In the genomic region with DNA sequence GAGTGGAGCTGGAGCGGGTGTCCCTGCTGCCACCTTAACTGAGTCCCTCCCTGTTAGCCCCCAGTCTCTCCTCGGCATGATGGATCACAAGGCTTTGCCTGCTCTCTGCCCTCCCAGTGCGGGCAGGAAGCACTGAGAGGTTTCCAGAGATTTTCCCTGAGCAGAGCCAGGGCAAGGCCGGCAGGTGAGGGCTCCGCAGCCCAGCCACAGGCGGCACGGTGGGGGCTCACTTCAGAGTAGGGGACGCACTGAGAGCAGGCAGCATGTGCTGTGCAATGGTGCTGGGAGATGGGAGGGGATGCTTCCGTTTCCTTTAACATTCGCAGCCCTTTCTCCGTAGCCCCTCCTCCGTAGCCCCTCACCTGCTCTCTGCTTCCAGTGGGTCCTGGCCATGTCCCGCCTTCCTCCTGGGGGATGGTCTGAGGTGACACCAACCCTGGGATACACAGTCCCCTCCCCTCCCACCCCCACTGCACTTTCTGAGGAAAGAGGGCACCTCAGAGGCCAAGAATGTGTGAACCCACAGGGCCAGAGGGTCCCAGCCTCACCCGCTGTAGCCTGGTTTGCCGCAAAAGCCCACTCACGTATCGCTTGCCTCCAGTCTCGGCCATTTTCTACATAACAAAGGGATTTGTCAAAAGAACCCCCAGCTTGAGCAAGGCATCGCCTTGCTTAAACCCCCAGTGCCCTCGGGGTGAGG, we compare ENCODE assay signal across 22 cellular contexts. TPM values are rescaled to one million over a fixed set of nuclear protein-coding genes. Genes with fewer than 3 reads are reported as not detected.
"Had no signal": no experiment of that assay in that cellular context is flagged by ENCODE, and none has a peak within 500 bp of the region (broad histone marks: within the 10 kb centered on the region; RNA-seq: fewer than 3 reads in every experiment).

No MANE protein-coding gene starts in this region.

- H3K4me1 ChIP-seq: tibial nerve, uterus had no signal

- H3K4me1 Mint-ChIP-seq: activated CD4-positive, alpha-beta T cell treated with anti-CD3 and anti-CD28 coated beads for 36 hours; activated CD8-positive, alpha-beta memory T cell treated with anti-CD3 and anti-CD28 coated beads, Interleukin-2, amount 10 ng/mL, durations not matched to agents 7 days and 5 days; activated T-helper 17 cell treated with anti-CD3 and anti-CD28 coated beads, Interleukin-2, amount 50 U/mL, for 72 hours had no signal

- H3K4me3 Mint-ChIP-seq: activated CD4-positive, alpha-beta T cell treated with anti-CD3 and anti-CD28 coated beads for 36 hours; activated CD8-positive, alpha-beta memory T cell treated with anti-CD3 and anti-CD28 coated beads, Interleukin-2, amount 10 ng/mL, durations not matched to agents 7 days and 5 days; activated naive CD4-positive, alpha-beta T cell treated with anti-CD3 and anti-CD28 coated beads for 36 hours; activated T-helper 17 cell treated with anti-CD3 and anti-CD28 coated beads, Interleukin-2, amount 50 U/mL, for 72 hours; endodermal cell; nephron had no signal

- H3K36me3 Mint-ChIP-seq: activated CD8-positive, alpha-beta memory T cell treated with anti-CD3 and anti-CD28 coated beads, Interleukin-2, amount 10 ng/mL, durations not matched to agents 7 days and 5 days had no signal

- DNase-seq: activated CD4-positive, alpha-beta T cell treated with anti-CD3 and anti-CD28 coated beads for 36 hours; activated CD4-positive, alpha-beta T cell treated with anti-CD3 and anti-CD28 coated beads, Interleukin-2, amount 50 U/mL, for 48 hours; activated CD8-positive, alpha-beta memory T cell treated with anti-CD3 and anti-CD28 coated beads, Interleukin-2, amount 10 ng/mL, durations not matched to agents 7 days and 5 days; activated naive CD4-positive, alpha-beta T cell treated with anti-CD3 and anti-CD28 coated beads for 36 hours; activated T-cell treated with anti-CD3 and anti-CD28 coated beads, Interleukin-2, amount 50 U/mL, for 1 hour; anterior cingulate cortex; endodermal cell; foreskin fibroblast; hippocampal formation; midbrain; occipital lobe; stimulated activated naive CD8-positive, alpha-beta T cell treated with anti-CD3 and anti-CD28 coated beads, Interleukin-15, Interleukin-2, amounts not matched to agents 100 U/mL and 50 U/mL, for 24 hours; substantia nigra; SW 1271; uterus had no signal

- H3K4me3 ChIP-seq: tibial nerve, uterus had no signal

- H3K27me3 ChIP-seq: uterus had no signal

- H3K27ac Mint-ChIP-seq: activated CD4-positive, alpha-beta T cell treated with anti-CD3 and anti-CD28 coated beads for 36 hours; activated CD8-positive, alpha-beta memory T cell treated with anti-CD3 and anti-CD28 coated beads, Interleukin-2, amount 10 ng/mL, durations not matched to agents 7 days and 5 days; activated naive CD4-positive, alpha-beta T cell treated with anti-CD3 and anti-CD28 coated beads for 36 hours; activated T-helper 17 cell treated with anti-CD3 and anti-CD28 coated beads, Interleukin-2, amount 50 U/mL, for 72 hours; endodermal cell; nephron; progenitor cell of endocrine pancreas had no signal

- ATAC-seq: activated CD4-positive, alpha-beta T cell treated with anti-CD3 and anti-CD28 coated beads for 36 hours; activated CD8-positive, alpha-beta memory T cell treated with anti-CD3 and anti-CD28 coated beads, Interleukin-2, amount 10 ng/mL, durations not matched to agents 7 days and 5 days; activated T-helper 17 cell treated with anti-CD3 and anti-CD28 coated beads, Interleukin-2, amount 50 U/mL, for 72 hours; left lobe of liver; stimulated activated naive CD8-positive, alpha-beta T cell treated with anti-CD3 and anti-CD28 coated beads, Interleukin-15, Interleukin-2, amounts not matched to agents 100 U/mL and 50 U/mL, for 24 hours had no signal

- H3K27ac ChIP-seq: epithelial cell of prostate, tibial nerve, uterus had no signal

- H3K9me3 ChIP-seq: tibial nerve, uterus had no signal

- H3K36me3 ChIP-seq: tibial nerve, uterus had no signal

- H3K9me3 Mint-ChIP-seq: activated naive CD4-positive, alpha-beta T cell treated with anti-CD3 and anti-CD28 coated beads for 36 hours; activated T-helper 17 cell treated with anti-CD3 and anti-CD28 coated beads, Interleukin-2, amount 50 U/mL, for 72 hours; endodermal cell; nephron had no signal

RNA-seq across cellular contexts. Expression of a gene that starts 10.7 kb away (rescaled TPM):
- total RNA-seq: activated CD4-positive, alpha-beta T cell treated with anti-CD3 and anti-CD28 coated beads for 36 hours; activated CD8-positive, alpha-beta memory T cell treated with anti-CD3 and anti-CD28 coated beads, Interleukin-2, amount 10 ng/mL, durations not matched to agents 7 days and 5 days; activated naive CD4-positive, alpha-beta T cell treated with anti-CD3 and anti-CD28 coated beads for 36 hours; activated T-helper 17 cell treated with anti-CD3 and anti-CD28 coated beads, Interleukin-2, amount 50 U/mL, for 72 hours; left lobe of liver; T-helper 2 cell treated with Interferon-gamma antibody and Interleukin-4, amounts not matched to agents 100 ng/mL and 5 ng/mL, for 36 hours had no signal
